2 cellular contexts compared by ENCODE assay signal in the genomic region with DNA sequence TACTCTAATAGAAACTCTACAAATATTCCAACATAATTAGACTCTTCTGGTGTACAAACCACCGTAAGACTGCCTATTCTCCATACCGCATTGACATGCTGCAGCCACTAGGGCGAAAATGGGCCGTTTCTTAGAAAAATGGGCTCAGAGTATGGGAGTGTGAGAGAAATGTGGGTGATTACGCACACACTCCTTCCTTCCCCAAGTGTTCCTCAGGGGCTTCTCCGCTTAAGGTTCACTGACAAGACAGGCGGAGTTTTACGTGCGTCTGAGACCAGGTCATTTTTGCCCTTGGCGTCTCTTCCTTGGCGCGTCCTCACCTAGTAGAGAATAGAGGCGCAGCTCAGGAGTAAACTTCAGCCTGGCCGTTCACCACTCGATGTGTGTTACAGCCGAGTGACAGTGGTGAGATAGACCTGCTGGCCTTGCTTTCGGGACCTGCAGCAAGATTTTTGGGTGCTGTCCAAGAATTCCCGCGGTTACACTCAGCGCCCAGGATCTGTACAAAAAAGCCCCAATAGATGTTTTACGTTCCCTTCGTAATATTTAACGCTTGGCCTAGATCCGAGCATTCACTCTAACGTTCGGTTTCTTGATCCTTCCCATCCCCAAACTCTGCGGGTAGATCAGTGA.
TF ChIP-seq lines count a peak whose summit lies in the region.

No MANE protein-coding gene starts in this region.

TF ChIP-seq in HCT116, 20 proteins besides CTCF, POLR2A, EP300 and RAD21 (continued from another document):
- TF ChIP-seq FOSL1 (IDR thresholded peaks at IDR 0.05; ENCODE audit: low read depth) = no peak
- TF ChIP-seq, protein P1, sequence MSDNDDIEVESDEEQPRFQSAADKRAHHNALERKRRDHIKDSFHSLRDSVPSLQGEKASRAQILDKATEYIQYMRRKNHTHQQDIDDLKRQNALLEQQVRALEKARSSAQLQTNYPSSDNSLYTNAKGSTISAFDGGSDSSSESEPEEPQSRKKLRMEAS (IDR thresholded peaks at IDR 0.05) = no peak
- no peak for TF ChIP-seq CEBPB (IDR thresholded peaks at IDR 0.05; ENCODE audit: low read depth)
- TF ChIP-seq ZFX (IDR thresholded peaks at IDR 0.05) = no peak
- TF ChIP-seq EZH2 (IDR thresholded peaks at IDR 0.05) = no peak
- TF ChIP-seq, protein P2, sequence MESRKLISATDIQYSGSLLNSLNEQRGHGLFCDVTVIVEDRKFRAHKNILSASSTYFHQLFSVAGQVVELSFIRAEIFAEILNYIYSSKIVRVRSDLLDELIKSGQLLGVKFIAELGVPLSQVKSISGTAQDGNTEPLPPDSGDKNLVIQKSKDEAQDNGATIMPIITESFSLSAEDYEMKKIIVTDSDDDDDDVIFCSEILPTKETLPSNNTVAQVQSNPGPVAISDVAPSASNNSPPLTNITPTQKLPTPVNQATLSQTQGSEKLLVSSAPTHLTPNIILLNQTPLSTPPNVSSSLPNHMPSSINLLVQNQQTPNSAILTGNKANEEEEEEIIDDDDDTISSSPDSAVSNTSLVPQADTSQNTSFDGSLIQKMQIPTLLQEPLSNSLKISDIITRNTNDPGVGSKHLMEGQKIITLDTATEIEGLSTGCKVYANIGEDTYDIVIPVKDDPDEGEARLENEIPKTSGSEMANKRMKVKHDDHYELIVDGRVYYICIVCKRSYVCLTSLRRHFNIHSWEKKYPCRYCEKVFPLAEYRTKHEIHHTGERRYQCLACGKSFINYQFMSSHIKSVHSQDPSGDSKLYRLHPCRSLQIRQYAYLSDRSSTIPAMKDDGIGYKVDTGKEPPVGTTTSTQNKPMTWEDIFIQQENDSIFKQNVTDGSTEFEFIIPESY (IDR thresholded peaks at IDR 0.05; ENCODE audit: extremely low read depth, insufficient replicate concordance, low read length) = no peak

TF ChIP-seq in SK-N-SH, 30 proteins besides CTCF, POLR2A, EP300 and RAD21:
- TF ChIP-seq REST (IDR thresholded peaks at IDR 0.05; ENCODE audit: low read depth, low read length) (no peak), CHD2 (IDR thresholded peaks at IDR 0.05; ENCODE audit: low read length, partially characterized antibody) (no peak), USF2 (IDR thresholded peaks at IDR 0.05; ENCODE audit: borderline replicate concordance, low read depth, low read length) (no peak), JUND (IDR thresholded peaks at IDR 0.05) (no peak), SIN3A (IDR thresholded peaks at IDR 0.05; ENCODE audit: borderline replicate concordance, low read depth, low read length) (no peak), PBX3 (IDR thresholded peaks at IDR 0.05) (no peak), GABPA (IDR thresholded peaks at IDR 0.05; ENCODE audit: low read depth) (no peak), FOSL2 (IDR thresholded peaks at IDR 0.05; ENCODE audit: borderline replicate concordance, low read depth) (no peak)
